Comparison of ENCODE assay signal across 11 cellular contexts in the genomic region with DNA sequence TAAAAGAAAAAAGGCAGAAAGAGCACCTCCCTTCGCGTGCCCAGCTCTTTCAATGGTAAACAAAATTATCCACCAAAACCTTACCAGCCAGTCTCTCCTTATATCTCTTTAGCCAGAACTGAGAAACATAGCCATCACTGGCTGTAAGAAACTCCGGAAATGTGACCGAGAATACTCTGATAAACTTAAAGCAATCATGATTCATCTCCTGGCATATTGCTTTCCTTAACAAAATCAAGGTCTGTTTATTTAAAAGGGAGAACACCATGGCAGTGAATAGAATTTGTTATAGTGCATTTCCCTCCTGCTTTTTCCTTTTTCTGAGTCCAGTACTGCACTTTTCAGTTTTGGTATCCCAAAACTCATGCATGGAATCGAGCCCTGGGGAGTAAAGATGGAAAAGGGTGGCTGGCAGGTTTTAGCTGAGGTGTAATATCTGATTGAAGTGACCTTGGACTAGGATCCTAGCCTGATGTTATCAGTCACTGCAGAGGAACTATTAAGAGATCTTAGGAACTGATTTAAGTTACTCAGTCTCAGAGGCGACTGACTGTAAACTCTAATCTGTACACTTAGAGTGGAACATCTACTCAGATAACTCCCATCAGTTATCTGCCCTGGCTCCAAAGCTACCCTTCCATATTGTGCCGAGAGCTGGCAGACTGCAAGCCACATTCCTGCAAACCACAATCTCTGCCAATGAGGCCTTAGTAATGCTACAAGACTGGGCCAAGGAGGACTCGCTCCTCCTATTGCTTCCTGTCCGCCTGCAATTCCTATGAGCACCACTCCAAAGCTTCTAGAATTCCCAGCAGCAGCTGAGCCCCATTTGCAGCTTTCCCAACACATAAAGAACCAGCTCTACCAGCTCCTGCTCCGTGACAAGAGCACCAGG. TPM values are rescaled to one million over a fixed set of nuclear protein-coding genes. Genes with fewer than 3 reads are reported as not detected.
DNase-seq lines count a peak whose midpoint lies in the region; ATAC-seq and TF ChIP-seq lines count a peak whose summit lies in the region.
"Had no signal": no experiment of that assay in that cellular context is flagged by ENCODE, and none has a peak within 500 bp of the region (broad histone marks: within the 10 kb centered on the region; RNA-seq: fewer than 3 reads in every experiment).

No MANE protein-coding gene starts in this region.

- ATAC-seq in heart right ventricle: peak in 7 of 8 donors; percentile 52 to 96 (median 69)
- no peak for ATAC-seq in GM19455 (IDR thresholded peaks at IDR 0.05; ENCODE audit: unreplicated experiment)

- no peaks in the 10 kb centered on the region for H3K27me3 ChIP-seq in heart right ventricle

- H3K27ac ChIP-seq in heart right ventricle: peak overlapping the region in 2 of 10 donors; percentile 0 to 31

- TF ChIP-seq CTCF in heart right ventricle (IDR thresholded peaks at IDR 0.05): no peak

- no peak overlapping the region for H3K4me3 ChIP-seq in heart right ventricle

- intact Hi-C loops in heart right ventricle (cut with DNase I): loop anchor here in 5 of 10 donors (10.0 kb wide), 4 partner anchors 143 to 467 kb away; a partner anchor contains a TSS

- peaks cover 0 to 8% (median 0%) of the 10 kb centered on the region in 11 donors for H3K9me3 ChIP-seq in heart right ventricle

- peak; percentile 45 for DNase-seq in HPDE6-E6E7 (ENCODE audit: extremely low spot score)
- peak; percentile 95 for DNase-seq in amniotic epithelial cell (ENCODE audit: low read depth)
- no peak for DNase-seq in heart right ventricle
- DNase-seq in stromal cell of bone marrow (ENCODE audit: low read depth): peak; percentile 70
- DNase-seq in anterior cingulate cortex (lab: John Stamatoyannopoulos, UW): no peak
- no peak for DNase-seq in stimulated activated CD4-positive, alpha-beta T cell treated with anti-CD3 and anti-CD28 coated beads, Interleukin-15, amount 100 ng/mL, for 24 hours
- DNase-seq: activated T-cell treated with anti-CD3 and anti-CD28 coated beads, Interleukin-2, amount 50 U/mL, for 48 hours; glutamatergic neuron; NCI-H2029 treated with DMSO at 0.1 percent for 48 hours; occipital lobe had no signal

- peaks cover 0 to 16% (median 9%) of the 10 kb centered on the region in 9 donors for H3K4me1 ChIP-seq in heart right ventricle

- peaks cover 0 to 20% (median 0%) of the 10 kb centered on the region in 9 donors for H3K36me3 ChIP-seq in heart right ventricle

- 68 to 70% methylated on average over 10 of the region's 10 CpGs for WGBS in heart right ventricle, 2 donors

RNA-seq across cellular contexts. Expression of a gene that starts 7.4 kb away (rescaled TPM):
- 10 to 100 TPM; 40.5 to 73.1 (median 58.6) TPM for total RNA-seq in heart right ventricle
- 10 to 100 TPM; 18.7 to 27.5 TPM for polyA plus RNA-seq in heart right ventricle

Comparison
In these comparisons a context has a peak if more than half of its experiments do, and no peak if none do; other contexts are left out.
1. DNase-seq: peak in HPDE6-E6E7 (single experiment), amniotic epithelial cell (single experiment) and stromal cell of bone marrow (single experiment); none in heart right ventricle (0 of 2), anterior cingulate cortex (0 of 58) and stimulated activated CD4-positive, alpha-beta T cell treated with anti-CD3 and anti-CD28 coated beads, Interleukin-15, amount 100 ng/mL, for 24 hours (single experiment).